In the genomic region with DNA sequence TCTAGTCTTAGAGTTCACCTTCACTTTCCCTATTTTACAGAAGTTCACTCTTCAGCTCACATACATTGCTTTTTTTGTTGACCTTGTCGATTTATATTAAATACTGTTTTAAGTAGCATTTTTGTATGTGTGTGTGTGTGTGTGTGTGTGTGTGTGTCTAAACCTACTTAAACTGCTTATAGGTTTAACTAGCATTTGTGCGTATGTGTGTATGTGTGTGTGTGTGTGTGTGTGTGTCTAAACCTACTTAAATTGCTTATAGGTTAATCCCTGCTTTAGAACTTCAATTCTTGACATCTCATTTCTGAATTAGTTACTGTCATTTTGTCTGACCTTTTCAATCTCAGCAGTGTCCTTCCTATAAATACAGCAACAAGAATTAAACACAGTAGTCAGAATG, we compare ENCODE assay signal across 35 cellular contexts.
"Had no signal": no experiment of that assay in that cellular context is flagged by ENCODE, and none has a peak within 500 bp of the region (broad histone marks: within the 10 kb centered on the region; RNA-seq: fewer than 3 reads in every experiment).

No MANE protein-coding gene starts in this region.

- FAIRE-seq: astrocyte, TTC549 had no signal

- H3K4me3 Mint-ChIP-seq: activated CD4-positive, alpha-beta memory T cell treated with anti-CD3 and anti-CD28 coated beads, Interleukin-2, amount 10 ng/mL, durations not matched to agents 7 days and 5 days; activated CD4-positive, alpha-beta T cell treated with anti-CD3 and anti-CD28 coated beads for 36 hours; activated CD4-positive, alpha-beta T cell treated with anti-CD3 and anti-CD28 coated beads, Interleukin-2, amount 10 ng/mL, durations not matched to agents 7 days and 5 days; activated CD8-positive, alpha-beta memory T cell treated with anti-CD3 and anti-CD28 coated beads, Interleukin-2, amount 10 ng/mL, durations not matched to agents 7 days and 5 days; activated CD8-positive, alpha-beta T cell treated with anti-CD3 and anti-CD28 coated beads, Interleukin-2, amount 10 ng/mL, durations not matched to agents 7 days and 5 days; activated naive CD4-positive, alpha-beta T cell treated with anti-CD3 and anti-CD28 coated beads, Interleukin-2, amount 10 ng/mL, durations not matched to agents 7 days and 5 days; activated naive CD4-positive, alpha-beta T cell treated with anti-CD3 and anti-CD28 coated beads, Interleukin-2, amount 50 U/mL, for 24 hours; activated naive CD8-positive, alpha-beta T cell; activated T-cell treated with anti-CD3 and anti-CD28 coated beads, Interleukin-2, amount 50 U/mL, for 24 hours; T-helper 1 cell treated with Interleukin-12 subunit alpha and Interleukin-12 subunit beta and Interleukin-4 antibody, amounts not matched to agents 30 μg/mL and 1 μg/mL, for 36 hours; T-helper 2 cell treated with Interferon-gamma antibody and Interleukin-4, amounts not matched to agents 5 μg/mL and 100 μg/mL, for 36 hours; WTC11 had no signal

- H3K27ac Mint-ChIP-seq: activated CD4-positive, alpha-beta memory T cell treated with anti-CD3 and anti-CD28 coated beads, Interleukin-2, amount 10 ng/mL, durations not matched to agents 7 days and 5 days; activated CD4-positive, alpha-beta T cell treated with anti-CD3 and anti-CD28 coated beads for 36 hours; activated CD4-positive, alpha-beta T cell treated with anti-CD3 and anti-CD28 coated beads, Interleukin-2, amount 10 ng/mL, durations not matched to agents 7 days and 5 days; activated CD8-positive, alpha-beta memory T cell treated with anti-CD3 and anti-CD28 coated beads, Interleukin-2, amount 10 ng/mL, durations not matched to agents 7 days and 5 days; activated CD8-positive, alpha-beta T cell treated with anti-CD3 and anti-CD28 coated beads, Interleukin-2, amount 10 ng/mL, durations not matched to agents 7 days and 5 days; activated naive CD4-positive, alpha-beta T cell treated with anti-CD3 and anti-CD28 coated beads, Interleukin-2, amount 10 ng/mL, durations not matched to agents 7 days and 5 days; activated naive CD4-positive, alpha-beta T cell treated with anti-CD3 and anti-CD28 coated beads, Interleukin-2, amount 50 U/mL, for 24 hours; activated naive CD8-positive, alpha-beta T cell; activated T-cell treated with anti-CD3 and anti-CD28 coated beads, Interleukin-2, amount 50 U/mL, for 24 hours; activated T-helper 2 cell treated with anti-CD3 and anti-CD28 coated beads, Interferon-gamma antibody, Interleukin-2, Interleukin-4, amounts not matched to agents 10 μg/mL and 5 μg/mL and 100 μg/mL, durations not matched to agents 14 hours and 24 hours and 36 hours; T-helper 1 cell treated with Interleukin-12 subunit alpha and Interleukin-12 subunit beta and Interleukin-4 antibody, amounts not matched to agents 30 μg/mL and 1 μg/mL, for 36 hours; T-helper 2 cell treated with Interferon-gamma antibody and Interleukin-4, amounts not matched to agents 5 μg/mL and 100 μg/mL, for 36 hours; WTC11 had no signal

- H3K36me3 Mint-ChIP-seq: activated CD8-positive, alpha-beta memory T cell treated with anti-CD3 and anti-CD28 coated beads, Interleukin-2, amount 10 ng/mL, durations not matched to agents 7 days and 5 days; activated naive CD4-positive, alpha-beta T cell treated with anti-CD3 and anti-CD28 coated beads, Interleukin-2, amount 10 ng/mL, durations not matched to agents 7 days and 5 days; activated naive CD4-positive, alpha-beta T cell treated with anti-CD3 and anti-CD28 coated beads, Interleukin-2, amount 50 U/mL, for 24 hours; activated naive CD8-positive, alpha-beta T cell; WTC11 had no signal

- H3K4me3 ChIP-seq: adrenal gland, body of pancreas, breast epithelium had no signal

- H3K4me1 Mint-ChIP-seq: activated CD4-positive, alpha-beta memory T cell treated with anti-CD3 and anti-CD28 coated beads, Interleukin-2, amount 10 ng/mL, durations not matched to agents 7 days and 5 days; activated CD4-positive, alpha-beta T cell treated with anti-CD3 and anti-CD28 coated beads for 36 hours; activated CD4-positive, alpha-beta T cell treated with anti-CD3 and anti-CD28 coated beads, Interleukin-2, amount 10 ng/mL, durations not matched to agents 7 days and 5 days; activated CD8-positive, alpha-beta memory T cell treated with anti-CD3 and anti-CD28 coated beads, Interleukin-2, amount 10 ng/mL, durations not matched to agents 7 days and 5 days; activated naive CD4-positive, alpha-beta T cell treated with anti-CD3 and anti-CD28 coated beads, Interleukin-2, amount 10 ng/mL, durations not matched to agents 7 days and 5 days; activated naive CD4-positive, alpha-beta T cell treated with anti-CD3 and anti-CD28 coated beads, Interleukin-2, amount 50 U/mL, for 24 hours; WTC11 had no signal

- DNase-seq: activated CD4-positive, alpha-beta memory T cell treated with anti-CD3 and anti-CD28 coated beads, Interleukin-2, amount 10 ng/mL, durations not matched to agents 7 days and 5 days; activated CD4-positive, alpha-beta T cell treated with anti-CD3 and anti-CD28 coated beads for 1 hour; activated CD4-positive, alpha-beta T cell treated with anti-CD3 and anti-CD28 coated beads for 36 hours; activated CD4-positive, alpha-beta T cell treated with anti-CD3 and anti-CD28 coated beads for 48 hours; activated CD4-positive, alpha-beta T cell treated with anti-CD3 and anti-CD28 coated beads, Interleukin-2, amount 10 ng/mL, durations not matched to agents 7 days and 5 days; activated CD4-positive, alpha-beta T cell treated with anti-CD3 and anti-CD28 coated beads, Interleukin-2, amount 50 U/mL, for 48 hours; activated CD4-positive, CD25-positive, alpha-beta regulatory T cell; activated CD8-positive, alpha-beta memory T cell treated with anti-CD3 and anti-CD28 coated beads for 24 hours; activated CD8-positive, alpha-beta memory T cell treated with anti-CD3 and anti-CD28 coated beads, Interleukin-2, amount 10 ng/mL, durations not matched to agents 7 days and 5 days; activated CD8-positive, alpha-beta memory T cell treated with anti-CD3 and anti-CD28 coated beads, Interleukin-2, amount 50 U/mL, for 48 hours; activated CD8-positive, alpha-beta T cell treated with anti-CD3 and anti-CD28 coated beads, Interleukin-2, amount 10 ng/mL, durations not matched to agents 7 days and 5 days; activated effector memory CD4-positive, alpha-beta T cell treated with Interleukin-2 at 50 U/mL for 16 hours; activated gamma-delta T cell; activated naive CD4-positive, alpha-beta T cell treated with anti-CD3 and anti-CD28 coated beads, Interleukin-2, amount 10 ng/mL, durations not matched to agents 7 days and 5 days; activated naive CD4-positive, alpha-beta T cell treated with Interleukin-2 at 50 U/mL for 16 hours; activated T-cell treated with anti-CD3 and anti-CD28 coated beads, Interleukin-2, amount 50 U/mL, for 24 hours; activated T-cell treated with anti-CD3 and anti-CD28 coated beads, Interleukin-2, amount 50 U/mL, for 48 hours; adrenal gland; amniotic stem cell; aorta; body of pancreas; brain microvascular endothelial cell; central memory CD4-positive, alpha-beta T cell; T-helper 1 cell; T-helper 2 cell; T-helper 9 cell had no signal

- H3K27me3 Mint-ChIP-seq: activated CD4-positive, alpha-beta memory T cell treated with anti-CD3 and anti-CD28 coated beads, Interleukin-2, amount 10 ng/mL, durations not matched to agents 7 days and 5 days; activated CD4-positive, alpha-beta T cell treated with anti-CD3 and anti-CD28 coated beads for 36 hours; activated CD4-positive, alpha-beta T cell treated with anti-CD3 and anti-CD28 coated beads, Interleukin-2, amount 10 ng/mL, durations not matched to agents 7 days and 5 days; activated CD8-positive, alpha-beta memory T cell treated with anti-CD3 and anti-CD28 coated beads, Interleukin-2, amount 10 ng/mL, durations not matched to agents 7 days and 5 days; activated naive CD4-positive, alpha-beta T cell treated with anti-CD3 and anti-CD28 coated beads, Interleukin-2, amount 10 ng/mL, durations not matched to agents 7 days and 5 days; activated naive CD4-positive, alpha-beta T cell treated with anti-CD3 and anti-CD28 coated beads, Interleukin-2, amount 50 U/mL, for 24 hours; activated naive CD8-positive, alpha-beta T cell; activated T-cell treated with anti-CD3 and anti-CD28 coated beads, Interleukin-2, amount 50 U/mL, for 24 hours had no signal

- H3K9me3 Mint-ChIP-seq: activated naive CD4-positive, alpha-beta T cell treated with anti-CD3 and anti-CD28 coated beads, Interleukin-2, amount 10 ng/mL, durations not matched to agents 7 days and 5 days; T-helper 1 cell treated with Interleukin-12 subunit alpha and Interleukin-12 subunit beta and Interleukin-4 antibody, amounts not matched to agents 30 μg/mL and 1 μg/mL, for 36 hours had no signal
